8 cellular contexts compared by ENCODE assay signal in the genomic region with DNA sequence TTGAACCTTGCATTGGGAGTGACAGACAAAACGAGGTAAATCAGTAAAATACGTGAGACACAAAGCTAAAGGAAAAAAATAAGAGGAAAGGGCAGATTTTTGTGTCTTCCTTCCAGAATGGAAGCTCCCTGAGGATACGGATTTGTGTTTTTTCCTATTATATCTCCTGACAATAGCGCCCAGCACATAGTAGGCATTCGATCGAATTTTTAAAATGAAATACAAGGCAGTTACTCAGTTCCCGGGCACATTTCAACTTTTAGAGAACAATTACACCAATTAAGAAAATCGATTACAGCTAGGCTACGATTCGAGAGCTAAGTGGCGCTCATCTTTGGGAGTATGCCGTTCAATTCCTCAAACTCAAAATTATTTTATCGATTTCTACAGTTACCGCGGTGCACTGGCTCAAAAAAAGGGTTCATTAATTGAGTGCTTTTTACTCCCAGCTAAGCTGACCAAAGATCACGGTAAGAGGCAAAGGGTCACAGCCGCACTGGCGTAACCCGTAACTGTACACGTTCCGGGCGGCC. TPM values are rescaled to one million over a fixed set of nuclear protein-coding genes. Genes with fewer than 3 reads are reported as not detected.
DNase-seq lines count a peak whose midpoint lies in the region; ATAC-seq and TF ChIP-seq lines count a peak whose summit lies in the region.

No MANE protein-coding gene starts in this region.

- peak; percentile 7 for DNase-seq in A673 (ENCODE audit: low spot score)
- DNase-seq in brain microvascular endothelial cell: no peak
- DNase-seq in mucosa of descending colon: no peak
- no peak for DNase-seq in NCI-H226

- intact Hi-C loops in A673 (cut with micrococcal nuclease; ENCODE audit: unreplicated experiment): no loop called here
- intact Hi-C loops in mucosa of descending colon (cut with DNase I, micrococcal nuclease): no loop called here

- CTCF ChIA-PET in A673 (lab: Charles Lee): no interaction called here

- H3K27ac ChIP-seq in A673 (ENCODE audit: low read depth, low read length, poor library complexity, severe bottlenecking): peak overlapping the region; percentile 90
- peak overlapping the region; percentile 27 for H3K27ac ChIP-seq in brain microvascular endothelial cell

- POLR2A ChIA-PET in A673 (lab: Charles Lee; ENCODE audit: low non-redundant PET): no interaction called here

- H3K4me3 ChIP-seq in A673 (ENCODE audit: low read depth, low read length, poor library complexity, severe bottlenecking) (peak overlapping the region; percentile 77), brain microvascular endothelial cell (ENCODE audit: low read depth, low read length) (peak overlapping the region; percentile 65), mucosa of descending colon (peak overlapping the region; percentile 79)

- peaks cover 18% of the 10 kb centered on the region for H3K4me1 ChIP-seq in A673 (ENCODE audit: insufficient read depth, low read length, poor library complexity, severe bottlenecking)
- H3K4me1 ChIP-seq in mucosa of descending colon (ENCODE audit: low read depth): peaks cover 16% of the 10 kb centered on the region

- H3K36me3 ChIP-seq in A673 (ENCODE audit: insufficient read depth, low read length, poor library complexity, severe bottlenecking) (no peaks in the 10 kb centered on the region), brain microvascular endothelial cell (replicated peaks) (no peaks in the 10 kb centered on the region), mucosa of descending colon (ENCODE audit: low read depth) (peaks cover 5% of the 10 kb centered on the region)

- BruUV-seq in A673 (replicated peaks; lab: Mats Ljungman, UMichigan): TSS peak; percentile 89

- TF ChIP-seq CTCF in A673 (conservative IDR thresholded peaks at IDR 0.05; ENCODE audit: low read depth, low read length) (no peak), brain microvascular endothelial cell (IDR thresholded peaks at IDR 0.05; ENCODE audit: low read depth, low read length, missing control alignments) (no peak), mucosa of descending colon (IDR thresholded peaks at IDR 0.05) (no peak)

- ATAC-seq in HG03175 (IDR thresholded peaks at IDR 0.05; ENCODE audit: unreplicated experiment) (peak; percentile 43), mucosa of descending colon (no peak), GM21526 (IDR thresholded peaks at IDR 0.05; ENCODE audit: low FRiP score, unreplicated experiment) (no peak), GM21737 (IDR thresholded peaks at IDR 0.05; ENCODE audit: unreplicated experiment) (no peak), esophagus mucosa (no peak)

- in situ Hi-C loops in brain microvascular endothelial cell (cut with HindIII; ENCODE audit: low pct_ligation_motif_present, low sequenced_read_pairs): no loop called here

- no peaks in the 10 kb centered on the region for H3K9me3 ChIP-seq in A673 (ENCODE audit: low read depth, low read length, poor library complexity, severe bottlenecking)
- H3K9me3 ChIP-seq in mucosa of descending colon: no peaks in the 10 kb centered on the region

- H3K27me3 ChIP-seq in A673 (replicated peaks; ENCODE audit: insufficient read depth, low read depth, low read length, poor library complexity) (no peaks in the 10 kb centered on the region), brain microvascular endothelial cell (replicated peaks) (no peaks in the 10 kb centered on the region)

RNA-seq across cellular contexts. Expression of gene RMND1, which starts 0.4 kb away (rescaled TPM):
- total RNA-seq in A673 (2021) (25.6 and 26.8 TPM in 2 replicates), mucosa of descending colon (10 to 100 TPM; 16.5 to 25.6 (median 21.0) TPM), esophagus mucosa (14.2 TPM)

RNA-seq across cellular contexts. Expression of gene CCDC170, which starts 42.3 kb away (rescaled TPM):
- total RNA-seq in A673 (2021) (0.17 and 0.55 TPM in 2 replicates), mucosa of descending colon (1 to 10 TPM in 2 of 3 donors, under 1 TPM in 1; 0.87 to 2.7 (median 1.7) TPM), esophagus mucosa (0.04 TPM)
